Comparison of ENCODE assay signal across 37 cellular contexts in genomic region chr6:42184475-42184874, GRCh38. TPM values are rescaled to one million over a fixed set of nuclear protein-coding genes. Genes with fewer than 3 reads are reported as not detected.
"Had no signal": no experiment of that assay in that cellular context is flagged by ENCODE, and none has a peak within 500 bp of the region (broad histone marks: within the 10 kb centered on the region; RNA-seq: fewer than 3 reads in every experiment).

No MANE protein-coding gene starts in this region.

- H3K27ac ChIP-seq: adrenal gland, body of pancreas, cardiac muscle cell, VCaP had no signal

- H3K9me3 ChIP-seq: adrenal gland, body of pancreas had no signal

- H3K4me1 ChIP-seq: adrenal gland, body of pancreas had no signal

- DNase-seq: activated B cell treated with CpG ODN at 0.5 μM for 24 hours; activated CD4-positive, alpha-beta memory T cell treated with anti-CD3 and anti-CD28 coated beads for 36 hours; activated CD4-positive, alpha-beta T cell treated with anti-CD3 and anti-CD28 coated beads for 4 hours; activated CD4-positive, alpha-beta T cell treated with anti-CD3 and anti-CD28 coated beads, Interleukin-2, amount 10 ng/mL, durations not matched to agents 24 days and 14 days; activated CD4-positive, alpha-beta T cell treated with anti-CD3 and anti-CD28 coated beads, Interleukin-2, amount 50 U/mL, for 1 hour; activated CD4-positive, alpha-beta T cell treated with anti-CD3 and anti-CD28 coated beads, Interleukin-2, amount 50 U/mL, for 4 hours; activated CD4-positive, CD25-positive, alpha-beta regulatory T cell treated with anti-CD3 and anti-CD28 coated beads, Interleukin-2, amount 50 U/mL, for 72 hours; activated CD8-positive, alpha-beta memory T cell treated with anti-CD3 and anti-CD28 coated beads, Interleukin-2, amount 50 U/mL, for 4 hours; activated CD8-positive, alpha-beta T cell treated with anti-CD3 and anti-CD28 coated beads for 36 hours; activated effector memory CD4-positive, alpha-beta T cell treated with anti-CD3 and anti-CD28 coated beads, Interleukin-2, amount 50 U/mL, for 16 hours; activated gamma-delta T cell treated with Interleukin-2 at 50 U/mL for 16 hours; activated naive CD4-positive, alpha-beta T cell; activated naive CD4-positive, alpha-beta T cell treated with anti-CD3 and anti-CD28 coated beads for 36 hours; activated naive CD4-positive, alpha-beta T cell treated with anti-CD3 and anti-CD28 coated beads, Interleukin-2, amount 50 U/mL, for 16 hours; activated naive CD8-positive, alpha-beta T cell treated with anti-CD3 and anti-CD28 coated beads for 36 hours; activated T-cell treated with anti-CD3 and anti-CD28 coated beads for 4 hours; activated T-cell treated with anti-CD3 and anti-CD28 coated beads, Interleukin-2, amount 50 U/mL, for 1 hour; activated T-cell treated with anti-CD3 and anti-CD28 coated beads, Interleukin-2, amount 50 U/mL, for 4 hours; activated T-cell treated with anti-CD3 and anti-CD28 coated beads, Interleukin-2, amount 50 U/mL, for 72 hours; adrenal gland; amniotic stem cell; body of pancreas; caudate nucleus; cerebellar nuclear complex; T-helper 2 cell; T-helper 9 cell had no signal

- H3K36me3 ChIP-seq: adrenal gland, cardiac muscle cell had no signal

- H3K27me3 ChIP-seq: adrenal gland, body of pancreas, cardiac muscle cell had no signal

- FAIRE-seq: astrocyte, bronchial epithelial cell, TTC549 had no signal

- H3K4me3 ChIP-seq: adrenal gland, body of pancreas, cardiac muscle cell had no signal

- ATAC-seq: activated CD8-positive, alpha-beta T cell treated with anti-CD3 and anti-CD28 coated beads for 36 hours; activated naive CD4-positive, alpha-beta T cell treated with anti-CD3 and anti-CD28 coated beads, Interleukin-2, amount 50 U/mL, for 72 hours; activated T-cell treated with anti-CD3 and anti-CD28 coated beads, Interleukin-2, amount 50 U/mL, for 4 hours; activated T-cell treated with anti-CD3 and anti-CD28 coated beads, Interleukin-2, amount 50 U/mL, for 72 hours; activated T-helper 17 cell treated with anti-CD3 and anti-CD28 coated beads, Interleukin-2, amount 50 U/mL, for 72 hours; body of pancreas had no signal

RNA-seq across cellular contexts. Expression of gene GUCA1B, which starts 10.3 kb away (rescaled TPM):
- total RNA-seq: body of pancreas had no signal
- polyA plus RNA-seq: cardiac muscle cell had no signal

RNA-seq across cellular contexts. Expression of gene GUCA1A, which starts 11.3 kb away (rescaled TPM):
- total RNA-seq: activated B cell treated with CpG ODN at 0.5 μM for 24 hours; activated CD4-positive, alpha-beta memory T cell treated with anti-CD3 and anti-CD28 coated beads for 36 hours; activated CD4-positive, alpha-beta T cell treated with anti-CD3 and anti-CD28 coated beads, Interleukin-2, amount 10 ng/mL, durations not matched to agents 24 days and 14 days; activated CD8-positive, alpha-beta memory T cell treated with anti-CD3 and anti-CD28 coated beads for 36 hours; activated naive CD4-positive, alpha-beta T cell treated with anti-CD3 and anti-CD28 coated beads for 36 hours; activated T-cell treated with anti-CD3 and anti-CD28 coated beads, Interleukin-2, amount 50 U/mL, for 4 hours; activated T-helper 1 cell treated with anti-CD3 and anti-CD28 coated beads, Interleukin-12 subunit alpha, Interleukin-12 subunit beta, Interleukin-2, Interleukin-4 antibody, amounts not matched to agents 30 ng/mL and 10 ng/mL and 1 ng/mL, durations not matched to agents 14 hours and 24 hours and 36 hours; adrenal gland; aorta; body of pancreas; bronchial epithelial cell; chondrocyte had no signal
- polyA plus RNA-seq: adrenal gland, aorta had no signal

RNA-seq across cellular contexts. Expression of gene C6orf132, which starts 42.1 kb away (rescaled TPM):
- total RNA-seq: activated B cell treated with CpG ODN at 0.5 μM for 24 hours had no signal
